13 cellular contexts compared by ENCODE assay signal in genomic region chr14:37598973-37599526, GRCh38. TPM values are rescaled to one million over a fixed set of nuclear protein-coding genes. Genes with fewer than 3 reads are reported as not detected.
DNase-seq lines count a peak whose midpoint lies in the region; ATAC-seq, FAIRE-seq and TF ChIP-seq lines count a peak whose summit lies in the region.
"Had no signal": no experiment of that assay in that cellular context is flagged by ENCODE, and none has a peak within 500 bp of the region (broad histone marks: within the 10 kb centered on the region; RNA-seq: fewer than 3 reads in every experiment).

No MANE protein-coding gene starts in this region.

- intact Hi-C loops in ascending aorta (cut with DNase I): loop anchor here (10.0 kb wide), 3 partner anchors 354 to 1074 kb away; partner anchors contain the start of gene NKX2-1
- intact Hi-C loops in HepG2 (cut with micrococcal nuclease; ENCODE audit: unreplicated experiment): no loop called here

- H3K27me3 Mint-ChIP-seq in stimulated activated naive B cell treated with anti-CD40 and anti-IgM and Interleukin-4, amounts not matched to agents 10 μg/mL and 1 μg/mL and 100 μg/mL, for 72 hours: peaks cover 67 to 92% of the 10 kb centered on the region in 2 donors

- peaks cover 11 to 13% of the 10 kb centered on the region in 2 donors for H3K36me3 Mint-ChIP-seq in stimulated activated naive B cell treated with anti-CD40 and anti-IgM and Interleukin-4, amounts not matched to agents 10 μg/mL and 1 μg/mL and 100 μg/mL, for 72 hours

- no peak overlapping the region for H3K9ac ChIP-seq in HepG2 (ENCODE audit: insufficient read depth, low read depth, low read length)

- DNase-seq in NCI-H748 (lab: John Stamatoyannopoulos, UW; ENCODE audit: unreplicated experiment) (peak; percentile 33), NCI-H748 treated with DMSO at 0.1 percent for 48 hours (lab: John Stamatoyannopoulos, UW) (no peak), ascending aorta (ENCODE audit: low spot score in 2 of 2) (no peak), HepG2 (ENCODE audit: low spot score) (no peak), COR-L47 (lab: John Stamatoyannopoulos, UW) (no peak), inferior parietal cortex (ENCODE audit: extremely low spot score) (no peak)
- DNase-seq in stimulated activated naive B cell treated with anti-CD40 and anti-IgM and Interleukin-4, amounts not matched to agents 10 μg/mL and 1 μg/mL and 100 μg/mL, for 72 hours: no peak
- DNase-seq: activated CD8-positive, alpha-beta memory T cell treated with anti-CD3 and anti-CD28 coated beads, Interleukin-2, amount 50 U/mL, for 48 hours; cerebellar nuclear complex; T-helper 17 cell had no signal

- H3K4me2 ChIP-seq in HepG2 (ENCODE audit: low read depth, low read length): no peak overlapping the region

- POLR2A ChIA-PET in HepG2 (lab: Yijun Ruan, JAX): no interaction called here

- CTCF ChIA-PET in HepG2 (lab: Yijun Ruan, JAX; ENCODE audit: low intra/inter-chr PET ratio, low total read pairs): no interaction called here

- in situ Hi-C loops in HepG2 (cut with HindIII; ENCODE audit: extremely low pct_ligation_motif_present, low pct_unique_long_range_greater_than_20kb): no loop called here

- H3K4me3 ChIP-seq in ascending aorta (peak overlapping the region; percentile 18 to 41), HepG2 (replicated peaks in 1 of 3; ENCODE audit: insufficient read depth in 1 of 3, low read depth in 2 of 3, low read length in 3 of 3) (no peak overlapping the region)

- H3K4me3 Mint-ChIP-seq in stimulated activated naive B cell treated with anti-CD40 and anti-IgM and Interleukin-4, amounts not matched to agents 10 μg/mL and 1 μg/mL and 100 μg/mL, for 72 hours: peak overlapping the region in 1 of 2 donors; percentile 10

- no peak for TF ChIP-seq POLR2A in HepG2 (IDR thresholded peaks at IDR 0.05; ENCODE audit: insufficient read depth in 1 of 2, low read depth in 2 of 2, low read length in 2 of 2)

- H4K20me1 ChIP-seq in HepG2 (ENCODE audit: insufficient read depth, low read length): no peaks in the 10 kb centered on the region

- H3K79me2 ChIP-seq in HepG2 (ENCODE audit: insufficient read depth, low read length): peaks cover 45% of the 10 kb centered on the region

- WGBS in HepG2 (ENCODE audit: low lambda C conversion rate): 97% methylated on average over 26 of the region's 26 CpGs

- no peak for TF ChIP-seq RAD21 in HepG2 (CRISPR knock-in tag; IDR thresholded peaks at IDR 0.05)

- peaks cover 45% of the 10 kb centered on the region for H3K27me3 ChIP-seq in ascending aorta
- no peaks in the 10 kb centered on the region; a peak in 1 of 5 replicates for H3K27me3 ChIP-seq in HepG2 (ENCODE audit: control insufficient read depth in 1 of 2, insufficient read depth in 2 of 2, low read length in 2 of 2)

- TF ChIP-seq EP300 in HepG2 (IDR thresholded peaks at IDR 0.05; ENCODE audit: low read depth in 2 of 2, low read length in 2 of 2) (no peak), HepG2 (CRISPR knock-in tag; IDR thresholded peaks at IDR 0.05; ENCODE audit: borderline replicate concordance) (no peak)

- no peak for FAIRE-seq in HepG2 (lab: Jason Lieb, UNC)

- H3K9me3 ChIP-seq in ascending aorta (no peaks in the 10 kb centered on the region), HepG2 (ENCODE audit: low read length) (no peaks in the 10 kb centered on the region)

- peaks cover 0 to 7% of the 10 kb centered on the region in 2 donors for H3K9me3 Mint-ChIP-seq in stimulated activated naive B cell treated with anti-CD40 and anti-IgM and Interleukin-4, amounts not matched to agents 10 μg/mL and 1 μg/mL and 100 μg/mL, for 72 hours

- no TSS peak for BruUV-seq in HepG2 (replicated peaks; lab: Mats Ljungman, UMichigan)

- ATAC-seq in HepG2 (no peak), GM19351 (IDR thresholded peaks at IDR 0.05; ENCODE audit: unreplicated experiment) (no peak)
- no peak for ATAC-seq in stimulated activated naive B cell treated with anti-CD40 and anti-IgM and Interleukin-4, amounts not matched to agents 10 μg/mL and 1 μg/mL and 100 μg/mL, for 72 hours (replicated peaks)
- ATAC-seq: T-helper 17 cell had no signal

- H2AFZ ChIP-seq in HepG2 (ENCODE audit: low read length): no peak overlapping the region

- H3K36me3 ChIP-seq in ascending aorta: no peaks in the 10 kb centered on the region
- H3K36me3 ChIP-seq in HepG2 (replicated peaks in 1 of 2; ENCODE audit: control insufficient read depth in 1 of 2, insufficient read depth in 2 of 2, low read length in 2 of 2): peaks cover 0 to 5% of the 10 kb centered on the region in 2 experiments; a peak in 3 of 5 replicates

- peaks cover 11 to 30% of the 10 kb centered on the region in 2 donors for H3K4me1 Mint-ChIP-seq in stimulated activated naive B cell treated with anti-CD40 and anti-IgM and Interleukin-4, amounts not matched to agents 10 μg/mL and 1 μg/mL and 100 μg/mL, for 72 hours

- H3K4me1 ChIP-seq in ascending aorta (peaks cover 0 to 17% of the 10 kb centered on the region in 2 donors), HepG2 (ENCODE audit: insufficient read depth, low read length) (peaks cover 54% of the 10 kb centered on the region)

- H3K27ac ChIP-seq in ascending aorta: no peak overlapping the region
- H3K27ac ChIP-seq in HepG2 (ENCODE audit: extremely low read length, insufficient read depth, low read length): no peak overlapping the region

- TF ChIP-seq CTCF in ascending aorta (IDR thresholded peaks at IDR 0.05): no peak
- TF ChIP-seq CTCF in HepG2 (CRISPR knock-in tag; IDR thresholded peaks at IDR 0.05): no peak

- peak overlapping the region; percentile 88 for H3K27ac Mint-ChIP-seq in stimulated activated naive B cell treated with anti-CD40 and anti-IgM and Interleukin-4, amounts not matched to agents 10 μg/mL and 1 μg/mL and 100 μg/mL, for 72 hours
- H3K27ac Mint-ChIP-seq: T-helper 17 cell had no signal

TF ChIP-seq in HepG2, 621 proteins besides CTCF, POLR2A, EP300 and RAD21 (continues in another document):
- no peak for TF ChIP-seq RELA (CRISPR knock-in tag; IDR thresholded peaks at IDR 0.05)
- TF ChIP-seq ZBTB37 (CRISPR knock-in tag; IDR thresholded peaks at IDR 0.05): no peak

RNA-seq across cellular contexts. Expression of gene TTC6, which starts 3.6 kb away (rescaled TPM):
- total RNA-seq in ascending aorta (not detected), HepG2 (2016; rRNA removed; fragmentation: Illumina TruSeq; extraction: Trizol) (13.2 and 27.4 TPM in 2 replicates)
- 21.5 and 24.0 TPM in 2 replicates for total RNA-seq in HepG2 (2016; cell fraction: cytosol; rRNA removed; fragmentation: Illumina TruSeq; extraction: Trizol; ENCODE audit: low read depth)
- 11.2 and 26.5 TPM in 2 replicates for total RNA-seq in HepG2 (2016; cell fraction: insoluble cytoplasmic fraction; rRNA removed; fragmentation: Illumina TruSeq; extraction: Trizol)
- total RNA-seq in HepG2 (2016; cell fraction: membrane; rRNA removed; fragmentation: Illumina TruSeq; extraction: Trizol): 16.2 and 16.4 TPM in 2 replicates
- 87.8 and 88.1 TPM in 2 replicates for total RNA-seq in HepG2 (2016; cell fraction: nucleus; rRNA removed; fragmentation: Illumina TruSeq; extraction: Trizol)
- polyA plus RNA-seq in HepG2 (2011; rRNA removed): 8.6 and 9.3 TPM in 2 replicates
- 2.6 and 3.9 TPM in 2 replicates for polyA plus RNA-seq in HepG2 (2011; cell fraction: cytosol; rRNA removed)
- 28.3 and 28.6 TPM in 2 replicates for polyA plus RNA-seq in HepG2 (2011; cell fraction: nucleus; rRNA removed)
- polyA plus RNA-seq in HepG2 (2012): 7.9 and 8.5 TPM in 2 replicates
- polyA plus RNA-seq in HepG2 (2016; cell fraction: cytosol; fragmentation: Illumina TruSeq; extraction: Trizol; ENCODE audit: low read depth): 3.5 and 4.5 TPM in 2 replicates
- polyA plus RNA-seq in HepG2 (2016; cell fraction: insoluble cytoplasmic fraction; fragmentation: Illumina TruSeq; extraction: Trizol; ENCODE audit: low read depth): 5.4 and 8.4 TPM in 2 replicates
- 4.9 and 5.2 TPM in 2 replicates for polyA plus RNA-seq in HepG2 (2016; cell fraction: membrane; fragmentation: Illumina TruSeq; extraction: Trizol; ENCODE audit: low read depth)
- polyA plus RNA-seq in HepG2 (2016; cell fraction: nucleus; fragmentation: Illumina TruSeq; extraction: Trizol; ENCODE audit: insufficient read depth, low read depth): 52.2 and 52.8 TPM in 2 replicates
- 0.61 and 8.5 TPM in 2 replicates for polyA minus RNA-seq in HepG2 (2011; rRNA and poly(A)+ RNA removed; ENCODE audit: low replicate concordance)
- 4.9 and 5.1 TPM in 2 replicates for polyA minus RNA-seq in HepG2 (2011; cell fraction: cytosol; rRNA and poly(A)+ RNA removed)
- polyA minus RNA-seq in HepG2 (2011; cell fraction: nucleus; rRNA and poly(A)+ RNA removed): 136 TPM in 2 replicates
- total RNA-seq: M059J, myocyte, T-helper 17 cell had no signal

RNA-seq across cellular contexts. Expression of gene FOXA1, which starts 4.0 kb away (rescaled TPM):
- total RNA-seq in ascending aorta: not detected
- total RNA-seq in HepG2 (2016; rRNA removed; fragmentation: Illumina TruSeq; extraction: Trizol): 58.1 and 58.6 TPM in 2 replicates
- total RNA-seq in HepG2 (2016; cell fraction: cytosol; rRNA removed; fragmentation: Illumina TruSeq; extraction: Trizol; ENCODE audit: low read depth): 14.5 and 16.1 TPM in 2 replicates
- 51.7 and 53.7 TPM in 2 replicates for total RNA-seq in HepG2 (2016; cell fraction: insoluble cytoplasmic fraction; rRNA removed; fragmentation: Illumina TruSeq; extraction: Trizol)
- total RNA-seq in HepG2 (2016; cell fraction: membrane; rRNA removed; fragmentation: Illumina TruSeq; extraction: Trizol): 58.2 and 61.8 TPM in 2 replicates
- total RNA-seq in HepG2 (2016; cell fraction: nucleus; rRNA removed; fragmentation: Illumina TruSeq; extraction: Trizol): 59.1 and 60.1 TPM in 2 replicates
- polyA plus RNA-seq in HepG2 (2011; rRNA removed): 43.4 and 47.6 TPM in 2 replicates
- 41.8 and 44.7 TPM in 2 replicates for polyA plus RNA-seq in HepG2 (2011; cell fraction: cytosol; rRNA removed)
- 54.5 and 66.1 TPM in 2 replicates for polyA plus RNA-seq in HepG2 (2011; cell fraction: nucleus; rRNA removed)
- polyA plus RNA-seq in HepG2 (2012): 32.0 and 32.4 TPM in 2 replicates
- polyA plus RNA-seq in HepG2 (2016; cell fraction: cytosol; fragmentation: Illumina TruSeq; extraction: Trizol; ENCODE audit: low read depth): 9.3 and 9.9 TPM in 2 replicates
- polyA plus RNA-seq in HepG2 (2016; cell fraction: insoluble cytoplasmic fraction; fragmentation: Illumina TruSeq; extraction: Trizol; ENCODE audit: low read depth): 93.1 and 102 TPM in 2 replicates
- polyA plus RNA-seq in HepG2 (2016; cell fraction: membrane; fragmentation: Illumina TruSeq; extraction: Trizol; ENCODE audit: low read depth): 37.3 and 39.0 TPM in 2 replicates
- 98.8 and 112 TPM in 2 replicates for polyA plus RNA-seq in HepG2 (2016; cell fraction: nucleus; fragmentation: Illumina TruSeq; extraction: Trizol; ENCODE audit: insufficient read depth, low read depth)
- polyA minus RNA-seq in HepG2 (2011; rRNA and poly(A)+ RNA removed; ENCODE audit: low replicate concordance): 4.0 and 60.9 TPM in 2 replicates
- polyA minus RNA-seq in HepG2 (2011; cell fraction: cytosol; rRNA and poly(A)+ RNA removed): 54.0 and 57.6 TPM in 2 replicates
- polyA minus RNA-seq in HepG2 (2011; cell fraction: nucleus; rRNA and poly(A)+ RNA removed): 76.0 and 85.0 TPM in 2 replicates
- total RNA-seq: M059J, T-helper 17 cell had no signal

Comparison
In these comparisons a context has a peak if more than half of its experiments do, and no peak if none do; other contexts are left out.
1. H3K4me3 ChIP-seq: peak in ascending aorta (2 of 2); none in HepG2 (0 of 3).
2. RNA of gene TTC6, which starts 3.6 kb away (total RNA-seq): 11.2 to 88.1 TPM in HepG2; not detected in ascending aorta (single experiment); every median in the first group is over 10 times any median in the second.
3. RNA of gene FOXA1, which starts 4.0 kb away (total RNA-seq): 14.5 to 61.8 TPM in HepG2; not detected in ascending aorta (single experiment); every median in the first group is over 10 times any median in the second.